ENCODE assay signal across 27 cellular contexts in the genomic region with DNA sequence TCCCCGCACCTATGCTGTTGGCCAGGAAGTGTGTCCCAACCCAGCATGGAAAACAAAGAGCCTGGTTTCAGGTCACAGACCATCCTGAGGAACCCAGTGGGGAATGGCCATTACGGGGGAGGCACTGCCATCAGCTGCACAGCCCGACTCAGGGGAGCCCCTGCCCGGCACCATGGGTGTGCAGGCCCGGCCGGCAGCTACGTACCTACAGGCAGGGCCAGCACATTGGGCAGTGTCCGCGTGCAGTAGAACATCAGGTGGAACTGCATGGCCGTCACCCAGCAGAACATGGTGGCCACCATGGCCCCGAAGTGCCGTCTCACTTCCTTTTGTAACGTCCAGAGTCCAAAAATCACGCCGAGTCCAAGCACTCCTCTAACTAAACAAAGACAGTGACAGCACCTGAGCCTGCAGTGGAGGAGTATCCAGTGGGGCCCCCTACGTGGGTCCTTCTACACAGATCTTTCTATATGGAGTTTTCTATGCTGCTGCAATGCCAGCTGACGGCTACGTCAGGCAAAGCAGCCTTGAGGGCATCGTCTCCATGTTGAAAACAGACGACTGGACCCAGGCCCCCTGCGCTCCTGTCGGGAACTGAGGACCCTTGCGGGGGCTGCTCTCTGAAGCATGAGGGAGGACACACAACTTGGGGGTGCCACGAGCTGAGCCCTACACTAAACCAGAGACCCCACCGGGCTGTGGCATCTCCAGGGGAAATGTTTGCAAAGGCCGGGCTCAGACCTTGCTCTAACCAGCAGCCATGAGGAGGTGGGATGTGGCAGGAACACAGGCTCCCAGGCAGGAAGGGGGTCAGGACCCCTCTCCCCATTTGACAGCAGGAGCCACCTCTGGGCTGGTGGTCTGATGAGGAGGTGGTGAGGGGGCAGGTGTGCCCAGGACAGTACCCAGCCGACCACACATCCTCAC.
"Had no signal": no experiment of that assay in that cellular context is flagged by ENCODE, and none has a peak within 500 bp of the region (broad histone marks: within the 10 kb centered on the region; RNA-seq: fewer than 3 reads in every experiment).

No MANE protein-coding gene starts in this region.

- H3K9me3 Mint-ChIP-seq: activated naive CD4-positive, alpha-beta T cell treated with anti-CD3 and anti-CD28 coated beads, Interleukin-2, amount 50 U/mL, for 72 hours; activated naive CD8-positive, alpha-beta T cell treated with anti-CD3 and anti-CD28 coated beads, Interleukin-2, amount 50 U/mL, for 24 hours; activated T-cell treated with anti-CD3 and anti-CD28 coated beads, Interleukin-2, amount 50 U/mL, for 4 hours had no signal

- H3K27ac Mint-ChIP-seq: activated CD8-positive, alpha-beta T cell treated with anti-CD3 and anti-CD28 coated beads, Interleukin-2, amount 10 ng/mL, durations not matched to agents 7 days and 5 days; activated naive CD4-positive, alpha-beta T cell treated with anti-CD3 and anti-CD28 coated beads, Interleukin-2, amount 50 U/mL, for 72 hours; activated naive CD8-positive, alpha-beta T cell treated with anti-CD3 and anti-CD28 coated beads, Interleukin-2, amount 50 U/mL, for 24 hours had no signal

- DNase-seq: activated CD4-positive, alpha-beta T cell treated with anti-CD3 and anti-CD28 coated beads for 48 hours; activated CD4-positive, alpha-beta T cell treated with anti-CD3 and anti-CD28 coated beads, Interleukin-2, amount 50 U/mL, for 4 hours; activated CD8-positive, alpha-beta memory T cell treated with anti-CD3 and anti-CD28 coated beads, Interleukin-2, amount 50 U/mL, for 48 hours; activated CD8-positive, alpha-beta T cell treated with anti-CD3 and anti-CD28 coated beads, Interleukin-2, amount 10 ng/mL, durations not matched to agents 7 days and 5 days; activated effector memory CD4-positive, alpha-beta T cell treated with anti-CD3 and anti-CD28 coated beads, Interleukin-2, amount 50 U/mL, for 16 hours; activated naive CD4-positive, alpha-beta T cell treated with Interleukin-2 at 50 U/mL for 16 hours; activated naive CD8-positive, alpha-beta T cell treated with anti-CD3 and anti-CD28 coated beads, Interleukin-2, amount 50 U/mL, for 24 hours; activated T-cell treated with anti-CD3 and anti-CD28 coated beads, Interleukin-2, amount 50 U/mL, for 4 hours; amniotic stem cell; body of pancreas; central memory CD4-positive, alpha-beta T cell; Kasumi-1; KBM-7; NCI-H1048; NCI-H146; NCI-H187 treated with DMSO at 0.1 percent for 48 hours; NCI-H2081 treated with DMSO at 0.1 percent for 48 hours; NCI-H446; NCI-H524 treated with DMSO at 0.1 percent for 48 hours; NCI-H748 treated with DMSO at 0.1 percent for 48 hours; Right ventricle myocardium superior; RPMI8226; SJCRH30; SK-N-SH; SW 1271 had no signal

- H3K4me3 ChIP-seq: ascending aorta, body of pancreas, SJCRH30 had no signal

- H3K27ac ChIP-seq: ascending aorta, body of pancreas, SJCRH30 had no signal

- H3K27me3 Mint-ChIP-seq: activated naive CD8-positive, alpha-beta T cell treated with anti-CD3 and anti-CD28 coated beads, Interleukin-2, amount 50 U/mL, for 24 hours had no signal

- H3K4me3 Mint-ChIP-seq: activated CD8-positive, alpha-beta T cell treated with anti-CD3 and anti-CD28 coated beads, Interleukin-2, amount 10 ng/mL, durations not matched to agents 7 days and 5 days; activated naive CD8-positive, alpha-beta T cell treated with anti-CD3 and anti-CD28 coated beads, Interleukin-2, amount 50 U/mL, for 24 hours; activated T-cell treated with anti-CD3 and anti-CD28 coated beads, Interleukin-2, amount 50 U/mL, for 4 hours had no signal

- H3K4me2 ChIP-seq: SK-N-SH had no signal

- H3K9me3 ChIP-seq: ascending aorta, body of pancreas, SJCRH30, SK-N-SH had no signal

- H3K9ac ChIP-seq: SK-N-SH had no signal

- H3K27me3 ChIP-seq: ascending aorta, body of pancreas, SJCRH30 had no signal

- H3K4me1 ChIP-seq: ascending aorta, body of pancreas, SJCRH30 had no signal
